In the genomic region with DNA sequence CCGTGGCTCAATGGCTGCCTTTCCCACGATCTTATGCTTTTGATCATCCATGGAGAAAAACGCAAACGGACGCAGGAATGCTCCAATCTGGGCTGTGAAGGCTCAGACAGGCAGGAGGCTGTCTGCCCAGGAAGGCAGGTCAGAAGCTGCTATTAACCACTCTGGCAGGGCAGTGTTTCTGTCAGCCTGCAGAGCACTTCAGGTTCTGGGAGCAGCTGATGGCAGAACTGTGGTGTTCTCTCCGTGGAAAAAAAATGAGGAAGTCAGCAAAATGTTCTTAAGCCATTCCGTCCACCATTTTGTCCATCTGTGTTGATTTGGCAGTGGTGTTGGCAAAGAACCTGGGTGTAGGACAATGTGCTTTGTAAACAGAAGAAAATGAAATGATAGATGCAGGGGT, we compare ENCODE assay signal across 19 cellular contexts.
A peak's percentile ranks its signal among the peaks of the same experiment; 100 is the strongest.
DNase-seq lines count a peak whose midpoint lies in the region; ATAC-seq, FAIRE-seq and TF ChIP-seq lines count a peak whose summit lies in the region.
"Had no signal": no experiment of that assay in that cellular context is flagged by ENCODE, and none has a peak within 500 bp of the region (broad histone marks: within the 10 kb centered on the region; RNA-seq: fewer than 3 reads in every experiment).

No MANE protein-coding gene starts in this region.

- no peak for TF ChIP-seq CTCF in NB4 (IDR thresholded peaks at IDR 0.05; ENCODE audit: low read depth, low read length)
- no peak for TF ChIP-seq CTCF in nephron (IDR thresholded peaks at IDR 0.05; ENCODE audit: unreplicated experiment in 3 of 3)

- peak overlapping the region; percentile 3 to 23 (median 12) for H3K4me3 Mint-ChIP-seq in nephron
- H3K4me3 Mint-ChIP-seq in stimulated activated naive CD8-positive, alpha-beta T cell treated with anti-CD3 and anti-CD28 coated beads, Interleukin-15, amount 100 ng/mL, for 72 hours: no peak overlapping the region
- H3K4me3 Mint-ChIP-seq: activated CD8-positive, alpha-beta T cell treated with anti-CD3 and anti-CD28 coated beads, Interleukin-2, amount 10 ng/mL, durations not matched to agents 7 days and 5 days; activated naive CD8-positive, alpha-beta T cell; IgD-negative memory B cell; T-helper 1 cell treated with Interleukin-12 subunit alpha and Interleukin-12 subunit beta and Interleukin-4 antibody, amounts not matched to agents 30 μg/mL and 1 μg/mL, for 36 hours had no signal

- FAIRE-seq in GM12891 (lab: Jason Lieb, UNC): no peak

- peaks cover 11% of the 10 kb centered on the region for H3K36me3 Mint-ChIP-seq in nephron (ENCODE audit: low read depth)

- H3K27ac ChIP-seq in caudate nucleus (ENCODE audit: low read depth, low read length): peak overlapping the region; percentile 26
- H3K27ac ChIP-seq: esophagus muscularis mucosa, left ventricle myocardium inferior, upper lobe of left lung had no signal

- no peak overlapping the region for H3K4me3 ChIP-seq in NB4 (ENCODE audit: low read depth, low read length)
- H3K4me3 ChIP-seq: esophagus muscularis mucosa, left ventricle myocardium inferior, upper lobe of left lung had no signal

- no peak for DNase-seq in GM12891 (ENCODE audit: insufficient read length, low spot score)
- DNase-seq in NB4 (ENCODE audit: low read depth): peak; percentile 17
- DNase-seq in caudate nucleus (lab: John Stamatoyannopoulos, UW): peak in 1 of 61 donors; percentile 80
- no peak for DNase-seq in stimulated activated naive CD8-positive, alpha-beta T cell treated with anti-CD3 and anti-CD28 coated beads, Interleukin-15, amount 100 ng/mL, for 72 hours
- DNase-seq in ecto neural progenitor cell (ENCODE audit: low spot score): no peak
- DNase-seq: activated CD4-positive, CD25-positive, alpha-beta regulatory T cell; activated CD8-positive, alpha-beta T cell treated with anti-CD3 and anti-CD28 coated beads, Interleukin-2, amount 10 ng/mL, durations not matched to agents 7 days and 5 days; activated T-cell treated with anti-CD3 and anti-CD28 coated beads, Interleukin-2, amount 50 U/mL, for 48 hours; left ventricle myocardium inferior; NCI-H1105; SIG-M5; stimulated activated naive CD4-positive, alpha-beta T cell treated with Interleukin-2 at 50 U/mL for 16 hours; upper lobe of left lung had no signal

- H3K9me3 Mint-ChIP-seq in nephron: peaks cover 10% of the 10 kb centered on the region
- peaks cover 5 to 10% of the 10 kb centered on the region in 2 donors for H3K9me3 Mint-ChIP-seq in stimulated activated naive CD8-positive, alpha-beta T cell treated with anti-CD3 and anti-CD28 coated beads, Interleukin-15, amount 100 ng/mL, for 72 hours
- H3K9me3 Mint-ChIP-seq: IgD-negative memory B cell had no signal

- no peak for ATAC-seq in stimulated activated naive CD8-positive, alpha-beta T cell treated with anti-CD3 and anti-CD28 coated beads, Interleukin-15, amount 100 ng/mL, for 72 hours
- ATAC-seq in HG02759 (IDR thresholded peaks at IDR 0.05; ENCODE audit: unreplicated experiment): no peak
- ATAC-seq: activated CD8-positive, alpha-beta T cell treated with anti-CD3 and anti-CD28 coated beads, Interleukin-2, amount 10 ng/mL, durations not matched to agents 7 days and 5 days had no signal

- H3K4me1 Mint-ChIP-seq in nephron: peaks cover 22% of the 10 kb centered on the region
- H3K4me1 Mint-ChIP-seq in stimulated activated naive CD8-positive, alpha-beta T cell treated with anti-CD3 and anti-CD28 coated beads, Interleukin-15, amount 100 ng/mL, for 72 hours: no peaks in the 10 kb centered on the region

- no peak for TF ChIP-seq POLR2A in GM12891 (IDR thresholded peaks at IDR 0.05; ENCODE audit: low read depth, low read length)
- TF ChIP-seq POLR2A in NB4 (IDR thresholded peaks at IDR 0.05; ENCODE audit: extremely low read depth, insufficient read length): no peak

- peaks cover 7% of the 10 kb centered on the region for H3K27me3 Mint-ChIP-seq in nephron (ENCODE audit: low read depth)
- H3K27me3 Mint-ChIP-seq in stimulated activated naive CD8-positive, alpha-beta T cell treated with anti-CD3 and anti-CD28 coated beads, Interleukin-15, amount 100 ng/mL, for 72 hours: no peaks in the 10 kb centered on the region
- H3K27me3 Mint-ChIP-seq: activated naive CD8-positive, alpha-beta T cell; IgD-negative memory B cell had no signal

- H3K27ac Mint-ChIP-seq in nephron: peak overlapping the region; percentile 81 to 92 (median 85)
- no peak overlapping the region for H3K27ac Mint-ChIP-seq in stimulated activated naive CD8-positive, alpha-beta T cell treated with anti-CD3 and anti-CD28 coated beads, Interleukin-15, amount 100 ng/mL, for 72 hours
- H3K27ac Mint-ChIP-seq: activated CD8-positive, alpha-beta T cell treated with anti-CD3 and anti-CD28 coated beads, Interleukin-2, amount 10 ng/mL, durations not matched to agents 7 days and 5 days; activated naive CD8-positive, alpha-beta T cell; T-helper 1 cell treated with Interleukin-12 subunit alpha and Interleukin-12 subunit beta and Interleukin-4 antibody, amounts not matched to agents 30 μg/mL and 1 μg/mL, for 36 hours had no signal

TF ChIP-seq in GM12891, 5 proteins besides CTCF, POLR2A, EP300 and RAD21:
- peak; percentile 20; the same call in 1 of the 2 replicates for TF ChIP-seq SPI1 (IDR thresholded peaks at IDR 0.05; ENCODE audit: low read depth, low read length)
- no peak for TF ChIP-seq POU2F2 (IDR thresholded peaks at IDR 0.05; ENCODE audit: low read depth, low read length)
- TF ChIP-seq POLR2AphosphoS5 (IDR thresholded peaks at IDR 0.05; ENCODE audit: low read depth, low read length): no peak
- no peak for TF ChIP-seq PAX5 (IDR thresholded peaks at IDR 0.05; ENCODE audit: insufficient read depth, low read length, severe bottlenecking)
- TF ChIP-seq TAF1 (IDR thresholded peaks at IDR 0.05; ENCODE audit: low read depth, low read length): no peak

Comparison
In these comparisons a context has a peak if more than half of its experiments do, and no peak if none do; other contexts are left out.
1. H3K27ac Mint-ChIP-seq: peak in nephron (3 of 3); none in stimulated activated naive CD8-positive, alpha-beta T cell treated with anti-CD3 and anti-CD28 coated beads, Interleukin-15, amount 100 ng/mL, for 72 hours (0 of 2).
2. H3K4me3 Mint-ChIP-seq: peak in nephron (3 of 3); none in stimulated activated naive CD8-positive, alpha-beta T cell treated with anti-CD3 and anti-CD28 coated beads, Interleukin-15, amount 100 ng/mL, for 72 hours (0 of 2).